In genomic region chr10:112816033-112816430, GRCh38 we compare ENCODE assay signal across 18 cellular contexts.
DNase-seq lines count a peak whose midpoint lies in the region; ATAC-seq and TF ChIP-seq lines count a peak whose summit lies in the region.
"Had no signal": no experiment of that assay in that cellular context is flagged by ENCODE, and none has a peak within 500 bp of the region (broad histone marks: within the 10 kb centered on the region; RNA-seq: fewer than 3 reads in every experiment).

No MANE protein-coding gene starts in this region.

- no peaks in the 10 kb centered on the region; a peak in 2 of 7 replicates for H3K36me3 Mint-ChIP-seq in H9 (ENCODE audit: insufficient read depth in 1 of 3, low read depth in 3 of 3)

- peak overlapping the region in 4 of 11 experiments; percentile 17 to 49 (median 33); a peak in 5 of 22 replicates for H3K9ac ChIP-seq in BLaER1 treated with 17β-estradiol and CSF1 and Interleukin-3, amounts not matched to agents 10 nM and 100 nM
- H3K9ac ChIP-seq in trophoblast cell (ENCODE audit: low read length) (no peak overlapping the region), H9 (ENCODE audit: extremely low read depth, insufficient read length, low read length) (no peak overlapping the region)

- in situ Hi-C loops in Panc1 (cut with HindIII; ENCODE audit: low pct_unique_long_range_greater_than_20kb, low sequenced_read_pairs), result no loop called here

- intact Hi-C loops in Panc1 (cut with micrococcal nuclease; ENCODE audit: unreplicated experiment), result no loop called here

- no peak overlapping the region for H2AK5ac ChIP-seq in trophoblast cell (ENCODE audit: low read length)
- H2AK5ac ChIP-seq in H9 (ENCODE audit: insufficient read length, low read length), result no peak overlapping the region

- no peak overlapping the region for H3K4me3 Mint-ChIP-seq in H9
- H3K4me3 Mint-ChIP-seq: activated CD4-positive, alpha-beta memory T cell treated with anti-CD3 and anti-CD28 coated beads for 36 hours; activated naive CD4-positive, alpha-beta T cell treated with anti-CD3 and anti-CD28 coated beads, Interleukin-2, amount 10 ng/mL, durations not matched to agents 7 days and 5 days; naive thymus-derived CD8-positive, alpha-beta T cell had no signal

- no peaks in the 10 kb centered on the region for H3K9me3 Mint-ChIP-seq in H9
- H3K9me3 Mint-ChIP-seq: activated CD4-positive, alpha-beta memory T cell treated with anti-CD3 and anti-CD28 coated beads for 36 hours; activated naive CD4-positive, alpha-beta T cell treated with anti-CD3 and anti-CD28 coated beads, Interleukin-2, amount 10 ng/mL, durations not matched to agents 7 days and 5 days; naive thymus-derived CD8-positive, alpha-beta T cell had no signal

- CTCF ChIA-PET in Panc1 (lab: Charles Lee), result no interaction called here

- no peak overlapping the region for H4K91ac ChIP-seq in trophoblast cell (ENCODE audit: low read depth, low read length)
- H4K91ac ChIP-seq in H9 (ENCODE audit: insufficient read length, low read depth, low read length), result no peak overlapping the region

- no peak overlapping the region for H3K4me3 ChIP-seq in BLaER1 treated with 17β-estradiol and CSF1 and Interleukin-3, amounts not matched to agents 10 nM and 100 nM
- H3K4me3 ChIP-seq in Panc1 (ENCODE audit: low read depth in 2 of 2, low read length in 2 of 2) (no peak overlapping the region), gastroesophageal sphincter (no peak overlapping the region), trophoblast cell (ENCODE audit: low read depth, low read length) (no peak overlapping the region)
- H3K4me3 ChIP-seq: ascending aorta, psoas muscle had no signal

- no peak overlapping the region; a peak in 1 of 7 replicates for H3K27ac Mint-ChIP-seq in H9
- H3K27ac Mint-ChIP-seq: activated CD4-positive, alpha-beta memory T cell treated with anti-CD3 and anti-CD28 coated beads for 36 hours; activated naive CD4-positive, alpha-beta T cell treated with anti-CD3 and anti-CD28 coated beads, Interleukin-2, amount 10 ng/mL, durations not matched to agents 7 days and 5 days; naive thymus-derived CD8-positive, alpha-beta T cell had no signal

- no peak overlapping the region for H4K5ac ChIP-seq in H9 (ENCODE audit: insufficient read length, low read depth, low read length)

- H3K4ac ChIP-seq in trophoblast cell (ENCODE audit: low read depth, low read length) (no peak overlapping the region), H9 (ENCODE audit: low read depth, low read length) (no peak overlapping the region)

- H3K79me1 ChIP-seq in trophoblast cell (ENCODE audit: low read length), result peaks cover 27% of the 10 kb centered on the region
- H3K79me1 ChIP-seq in H9 (ENCODE audit: insufficient read depth, low read depth, low read length, poor library complexity, severe bottlenecking), result no peaks in the 10 kb centered on the region

- no peak for TF ChIP-seq EP300 in gastroesophageal sphincter (IDR thresholded peaks at IDR 0.05)

- no peak for DNase-seq in Panc1 (ENCODE audit: low read depth, low spot score)
- no peak for DNase-seq in trophoblast cell
- no peak for DNase-seq in NCI-H2029 treated with DMSO at 0.1 percent for 48 hours (lab: John Stamatoyannopoulos, UW)
- no peak for DNase-seq in activated CD8-positive, alpha-beta memory T cell treated with anti-CD3 and anti-CD28 coated beads for 24 hours
- no peak for DNase-seq in H9
- DNase-seq in HuH-7.5 (ENCODE audit: low spot score), result no peak
- DNase-seq: activated CD4-positive, alpha-beta memory T cell treated with anti-CD3 and anti-CD28 coated beads for 36 hours; activated naive CD4-positive, alpha-beta T cell treated with anti-CD3 and anti-CD28 coated beads, Interleukin-2, amount 10 ng/mL, durations not matched to agents 7 days and 5 days; DMS79; naive thymus-derived CD8-positive, alpha-beta T cell; NCI-H1092; NCI-H524 treated with DMSO at 0.1 percent for 48 hours; psoas muscle; SIG-M5; T-helper 2 cell had no signal

- H3K9me3 ChIP-seq in BLaER1 treated with 17β-estradiol and CSF1 and Interleukin-3, amounts not matched to agents 10 nM and 100 nM (replicated peaks in 1 of 11), result peaks cover 0 to 2% (median 0%) of the 10 kb centered on the region in 11 experiments; a peak in 1 of 22 replicates
- H3K9me3 ChIP-seq in Panc1 (ENCODE audit: control insufficient read depth, insufficient read depth, low read depth, low read length), result no peaks in the 10 kb centered on the region
- no peaks in the 10 kb centered on the region for H3K9me3 ChIP-seq in gastroesophageal sphincter
- H3K9me3 ChIP-seq in trophoblast cell (ENCODE audit: insufficient read depth, low read depth, low read length), result peaks cover 3% of the 10 kb centered on the region
- H3K9me3 ChIP-seq in H9 (ENCODE audit: control insufficient read depth, low read depth, low read length), result no peaks in the 10 kb centered on the region
- H3K9me3 ChIP-seq: ascending aorta, psoas muscle had no signal

- BruUV-seq in Panc1 (replicated peaks; lab: Mats Ljungman, UMichigan), result no TSS peak

- no peaks in the 10 kb centered on the region for H3K23me2 ChIP-seq in H9 (ENCODE audit: insufficient read length, low read depth, low read length, poor library complexity, severe bottlenecking)

- H3K27ac ChIP-seq in BLaER1 treated with 17β-estradiol and CSF1 and Interleukin-3, amounts not matched to agents 10 nM and 100 nM, result peak overlapping the region in 3 of 11 experiments; percentile 7 to 62 (median 27); a peak in 5 of 22 replicates
- H3K27ac ChIP-seq in Panc1 (ENCODE audit: low read length) (peak overlapping the region; percentile 27; the same call in 1 of the 2 replicates), gastroesophageal sphincter (peak overlapping the region in 3 of 4 donors; percentile 8 to 55 (median 38)), trophoblast cell (ENCODE audit: low read depth, low read length) (peak overlapping the region; percentile 26), H9 (ENCODE audit: insufficient read length, low read depth, low read length) (no peak overlapping the region)
- H3K27ac ChIP-seq: psoas muscle had no signal

- H3K56ac ChIP-seq in H9 (ENCODE audit: insufficient read length, low read depth, low read length), result no peak overlapping the region

- H2BK12ac ChIP-seq in trophoblast cell (ENCODE audit: low read length) (no peak overlapping the region), H9 (ENCODE audit: insufficient read length, low read depth, low read length) (no peak overlapping the region)

- H2BK5ac ChIP-seq in trophoblast cell (ENCODE audit: low read depth, low read length, poor library complexity) (no peak overlapping the region), H9 (ENCODE audit: insufficient read length, low read length) (no peak overlapping the region)

- WGBS in gastroesophageal sphincter (ENCODE audit: low coverage in 1 of 2), 2 donors, result 58 to 69% methylated on average over 4 of the region's 4 CpGs
- no CpG with 5 or more reads among the region's 4 CpGs for WGBS in trophoblast cell (ENCODE audit: extremely low coverage, insufficient coverage, insufficient read length)
- WGBS in H9 (ENCODE audit: extremely low coverage, insufficient read length, low lambda C conversion rate), result no CpG with 5 or more reads among the region's 4 CpGs

- H3K14ac ChIP-seq in trophoblast cell (ENCODE audit: low read length) (no peak overlapping the region), H9 (ENCODE audit: insufficient read depth, low read length) (no peak overlapping the region)

- H2BK120ac ChIP-seq in trophoblast cell (ENCODE audit: insufficient read depth, low read length, poor library complexity), result no peak overlapping the region
- no peak overlapping the region for H2BK120ac ChIP-seq in H9 (ENCODE audit: low read depth, low read length, poor library complexity, severe bottlenecking)

- H2AFZ ChIP-seq in trophoblast cell (ENCODE audit: insufficient read depth, low read length, poor library complexity) (no peak overlapping the region), H9 (ENCODE audit: low read length) (no peak overlapping the region)

- H3K27me3 ChIP-seq in BLaER1 treated with 17β-estradiol and CSF1 and Interleukin-3, amounts not matched to agents 10 nM and 100 nM, result no peaks in the 10 kb centered on the region
- H3K27me3 ChIP-seq in Panc1 (ENCODE audit: control insufficient read depth, insufficient read depth, low read length) (no peaks in the 10 kb centered on the region), gastroesophageal sphincter (no peaks in the 10 kb centered on the region), trophoblast cell (ENCODE audit: insufficient read depth, low read length) (no peaks in the 10 kb centered on the region), H9 (ENCODE audit: insufficient read depth, low read length) (no peaks in the 10 kb centered on the region; the same call in 1 of the 2 replicates)
- H3K27me3 ChIP-seq: ascending aorta had no signal

- peaks cover 9% of the 10 kb centered on the region for H3K27me3 Mint-ChIP-seq in H9 (ENCODE audit: low read depth)
- H3K27me3 Mint-ChIP-seq: activated CD4-positive, alpha-beta memory T cell treated with anti-CD3 and anti-CD28 coated beads for 36 hours; activated naive CD4-positive, alpha-beta T cell treated with anti-CD3 and anti-CD28 coated beads, Interleukin-2, amount 10 ng/mL, durations not matched to agents 7 days and 5 days; naive thymus-derived CD8-positive, alpha-beta T cell had no signal

- no peak for TF ChIP-seq POLR2A in gastroesophageal sphincter (IDR thresholded peaks at IDR 0.05)

- no peak overlapping the region for H4K12ac ChIP-seq in trophoblast cell (ENCODE audit: low read depth, low read length)

- no peak overlapping the region for H2BK20ac ChIP-seq in H9 (ENCODE audit: low read depth, low read length, poor library complexity, severe bottlenecking)

- H2BK15ac ChIP-seq in H9 (ENCODE audit: low read depth, low read length), result no peak overlapping the region

- H4K8ac ChIP-seq in trophoblast cell (ENCODE audit: low read depth, low read length) (no peak overlapping the region), H9 (replicated peaks; ENCODE audit: insufficient read length, low read depth, low read length) (no peak overlapping the region)

- TF ChIP-seq CTCF in Panc1 (IDR thresholded peaks at IDR 0.05) (no peak), gastroesophageal sphincter (IDR thresholded peaks at IDR 0.05) (no peak), H9 (conservative IDR thresholded peaks at IDR 0.05) (no peak)

- ATAC-seq in Panc1, result no peak
- no peak for ATAC-seq in gastroesophageal sphincter
- ATAC-seq: naive thymus-derived CD8-positive, alpha-beta T cell had no signal

- POLR2A ChIA-PET in Panc1 (lab: Charles Lee), result no interaction called here

- H3K79me2 ChIP-seq in trophoblast cell (ENCODE audit: control insufficient read depth, insufficient read depth, low read length, poor library complexity) (peaks cover 1% of the 10 kb centered on the region), H9 (ENCODE audit: insufficient read depth, low read length) (no peaks in the 10 kb centered on the region)

- H3K4me2 ChIP-seq in BLaER1 treated with 17β-estradiol and CSF1 and Interleukin-3, amounts not matched to agents 10 nM and 100 nM, result peak overlapping the region; percentile 60 to 86 (median 71)
- H3K4me2 ChIP-seq in trophoblast cell (ENCODE audit: low read length), result no peak overlapping the region
- H3K4me2 ChIP-seq in H9 (ENCODE audit: insufficient read depth, insufficient read length, low read length), result no peak overlapping the region

- no peak overlapping the region for H3T11ph ChIP-seq in H9 (ENCODE audit: low read length)

- peaks cover 0 to 14% (median 0%) of the 10 kb centered on the region in 11 experiments; a peak in 3 of 22 replicates for H4K20me1 ChIP-seq in BLaER1 treated with 17β-estradiol and CSF1 and Interleukin-3, amounts not matched to agents 10 nM and 100 nM
- H4K20me1 ChIP-seq in H9 (ENCODE audit: control insufficient read depth, insufficient read depth, insufficient read length), result no peaks in the 10 kb centered on the region

- peaks cover 30 to 56% (median 36%) of the 10 kb centered on the region in 10 experiments for H3K4me1 ChIP-seq in BLaER1 treated with 17β-estradiol and CSF1 and Interleukin-3, amounts not matched to agents 10 nM and 100 nM
- H3K4me1 ChIP-seq in Panc1 (ENCODE audit: control insufficient read depth, insufficient read depth, low read length) (peaks cover 19% of the 10 kb centered on the region), gastroesophageal sphincter (peaks cover 0 to 11% (median 4%) of the 10 kb centered on the region in 3 donors), trophoblast cell (ENCODE audit: control insufficient read depth in 1 of 2, insufficient read depth in 2 of 2, low read length in 2 of 2) (peaks cover 22 to 30% of the 10 kb centered on the region in 2 experiments), H9 (ENCODE audit: insufficient read depth, low read length) (peaks cover 12% of the 10 kb centered on the region)
- H3K4me1 ChIP-seq: psoas muscle had no signal

- H3K36me3 ChIP-seq in BLaER1 treated with 17β-estradiol and CSF1 and Interleukin-3, amounts not matched to agents 10 nM and 100 nM, result peaks cover 1 to 23% (median 13%) of the 10 kb centered on the region in 11 experiments; a peak in 13 of 22 replicates
- H3K36me3 ChIP-seq in Panc1 (ENCODE audit: control insufficient read depth, insufficient read depth, low read length) (no peaks in the 10 kb centered on the region), gastroesophageal sphincter (peaks cover 0 to 4% of the 10 kb centered on the region in 2 donors), trophoblast cell (ENCODE audit: control insufficient read depth in 1 of 2, insufficient read depth in 2 of 2, low read length in 2 of 2) (no peaks in the 10 kb centered on the region)
- H3K36me3 ChIP-seq: ascending aorta had no signal

- H3K23ac ChIP-seq in trophoblast cell (ENCODE audit: low read length) (no peak overlapping the region), H9 (ENCODE audit: insufficient read length, low read depth, low read length) (no peak overlapping the region)

- no peak overlapping the region for H3K18ac ChIP-seq in trophoblast cell (ENCODE audit: low read length)
- no peak overlapping the region for H3K18ac ChIP-seq in H9 (ENCODE audit: insufficient read length, low read depth, low read length)

- H3K4me1 Mint-ChIP-seq in H9, result peaks cover 66 to 69% of the 10 kb centered on the region in 2 experiments
- H3K4me1 Mint-ChIP-seq: activated naive CD4-positive, alpha-beta T cell treated with anti-CD3 and anti-CD28 coated beads, Interleukin-2, amount 10 ng/mL, durations not matched to agents 7 days and 5 days had no signal

Comparison
In these comparisons a context has a peak if more than half of its experiments do, and no peak if none do; other contexts are left out.
1. H3K4me2 ChIP-seq: peak in BLaER1 treated with 17β-estradiol and CSF1 and Interleukin-3, amounts not matched to agents 10 nM and 100 nM (11 of 11); none in trophoblast cell (single experiment) and H9 (single experiment).